Comparison of ENCODE assay signal across 25 cellular contexts in the genomic region with DNA sequence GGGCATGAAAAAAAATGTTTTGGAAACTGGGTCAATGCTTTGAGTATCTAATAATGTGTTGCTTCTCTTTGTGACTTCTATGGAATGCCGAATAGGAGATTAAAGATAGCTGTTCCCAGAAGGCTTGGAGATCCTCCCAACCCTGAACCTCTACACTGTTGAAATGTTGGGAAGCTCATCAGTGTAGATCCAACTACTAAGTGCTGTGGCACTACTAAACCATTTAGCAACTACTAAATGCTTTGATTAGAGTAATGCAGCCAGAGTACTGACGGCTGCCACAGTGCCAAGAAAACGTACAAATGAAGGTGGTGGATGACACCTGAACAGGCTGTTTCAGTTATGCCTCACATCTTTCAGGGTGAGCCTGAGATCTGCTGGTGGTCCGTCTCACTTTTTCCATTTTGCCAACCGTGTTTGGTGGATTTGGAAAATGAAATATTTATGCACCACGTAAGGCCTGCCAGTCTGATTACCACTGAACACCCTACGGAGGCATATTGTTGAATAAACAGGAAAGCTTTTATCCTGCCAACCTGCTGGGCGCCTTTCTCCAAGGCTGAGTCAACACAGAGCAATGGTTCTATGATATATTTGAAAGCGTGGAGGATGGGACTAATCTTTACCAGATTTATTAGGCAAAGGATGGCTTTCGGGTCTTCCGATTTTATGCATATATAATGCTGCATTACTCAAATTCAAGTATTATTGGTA.
DNase-seq lines count a peak whose midpoint lies in the region; ATAC-seq lines count a peak whose summit lies in the region.
"Had no signal": no experiment of that assay in that cellular context is flagged by ENCODE, and none has a peak within 500 bp of the region (broad histone marks: within the 10 kb centered on the region; RNA-seq: fewer than 3 reads in every experiment).

No MANE protein-coding gene starts in this region.

- no peak overlapping the region for H3K9ac ChIP-seq in mesendoderm (ENCODE audit: low read length)
- H3K9ac ChIP-seq: GM23248 had no signal

- no peak overlapping the region for H4K5ac ChIP-seq in mesendoderm (ENCODE audit: low read length)

- H3K36me3 ChIP-seq in mesendoderm (ENCODE audit: control insufficient read depth, insufficient read depth, low read length) = no peaks in the 10 kb centered on the region
- H3K36me3 ChIP-seq: gastroesophageal sphincter, right lobe of liver, thoracic aorta had no signal

- no peak overlapping the region for H3K18ac ChIP-seq in mesendoderm (ENCODE audit: low read length)

- no peak overlapping the region for H2BK15ac ChIP-seq in mesendoderm (replicated peaks; ENCODE audit: low read depth)

- H3K27me3 ChIP-seq in mesendoderm (ENCODE audit: insufficient read depth, low read length, poor library complexity) = no peaks in the 10 kb centered on the region
- H3K27me3 ChIP-seq: gastroesophageal sphincter, right lobe of liver had no signal

- no peak overlapping the region for H2AK5ac ChIP-seq in mesendoderm (ENCODE audit: low read length)

- H3K56ac ChIP-seq in mesendoderm (ENCODE audit: low read length) = no peak overlapping the region

- no peaks in the 10 kb centered on the region for H3K4me1 ChIP-seq in mesendoderm (ENCODE audit: control insufficient read depth, low read depth, low read length)
- H3K4me1 ChIP-seq: right lobe of liver had no signal

- H2BK120ac ChIP-seq in mesendoderm (ENCODE audit: low read depth, low read length) = no peak overlapping the region

- no peak for ATAC-seq in GM19351 (IDR thresholded peaks at IDR 0.05; ENCODE audit: unreplicated experiment)
- ATAC-seq: esophagus mucosa; gastroesophageal sphincter; right lobe of liver; stimulated activated memory B cell treated with anti-CD40 and anti-IgM and Interleukin-4, amounts not matched to agents 10 μg/mL and 1 μg/mL and 100 μg/mL, for 72 hours had no signal

- no peak overlapping the region for H4K8ac ChIP-seq in mesendoderm (ENCODE audit: low read depth, low read length)

- H3K79me1 ChIP-seq in mesendoderm (ENCODE audit: low read length) = no peaks in the 10 kb centered on the region

- no peaks in the 10 kb centered on the region for H3K79me2 ChIP-seq in mesendoderm (ENCODE audit: control insufficient read depth, insufficient read depth, low read length)

- WGBS in mesendoderm (ENCODE audit: extremely low coverage, insufficient coverage, low lambda C conversion rate) = no CpG with 5 or more reads among the region's 11 CpGs

- DNase-seq in COLO668 (lab: John Stamatoyannopoulos, UW; ENCODE audit: unreplicated experiment) = peak; percentile 12
- DNase-seq in NCI-H1092 treated with DMSO at 0.1 percent for 48 hours (lab: John Stamatoyannopoulos, UW) = peak; percentile 92
- DNase-seq in NCI-H510A (lab: John Stamatoyannopoulos, UW) = peak; percentile 4
- DNase-seq in dermis microvascular lymphatic vessel endothelial cell (ENCODE audit: low read depth in 2 of 2) = peak; percentile 15 to 55
- DNase-seq in DMS 273 (lab: John Stamatoyannopoulos, UW; ENCODE audit: unreplicated experiment) = no peak
- no peak for DNase-seq in amniotic stem cell (lab: John Stamatoyannopoulos, UW)
- DNase-seq in mesendoderm = no peak
- DNase-seq: activated CD4-positive, alpha-beta T cell treated with anti-CD3 and anti-CD28 coated beads for 1 hour; activated naive CD4-positive, alpha-beta T cell treated with anti-CD3 and anti-CD28 coated beads, Interleukin-2, amount 10 ng/mL, durations not matched to agents 7 days and 5 days; activated T-cell treated with anti-CD3 and anti-CD28 coated beads, Interleukin-2, amount 50 U/mL, for 48 hours; aorta; cerebellar nuclear complex; DMS79; effector CD8-positive, alpha-beta T cell; GM23248; KBM-7; MV-4-11; NCI-H226; right lobe of liver; SW 1271 had no signal

- no peak overlapping the region for H3K23ac ChIP-seq in mesendoderm (ENCODE audit: low read length)

- H3K4me3 ChIP-seq in mesendoderm (ENCODE audit: low read length) = no peak overlapping the region
- H3K4me3 ChIP-seq: gastroesophageal sphincter, GM23248, right lobe of liver, thoracic aorta had no signal

- H2BK5ac ChIP-seq in mesendoderm (ENCODE audit: low read length) = no peak overlapping the region

- no peak overlapping the region for H3K4me2 ChIP-seq in mesendoderm (ENCODE audit: low read length)

- H3K27ac ChIP-seq in mesendoderm (ENCODE audit: low read depth, low read length) = no peak overlapping the region
- H3K27ac ChIP-seq: gastroesophageal sphincter, GM23248, right lobe of liver, thoracic aorta had no signal

- H3K4ac ChIP-seq in mesendoderm (ENCODE audit: low read depth, low read length) = no peak overlapping the region

Comparison
In these comparisons a context has a peak if more than half of its experiments do, and no peak if none do; other contexts are left out.
1. DNase-seq: peak in COLO668 (single experiment), NCI-H1092 treated with DMSO at 0.1 percent for 48 hours (single experiment), NCI-H510A (single experiment) and dermis microvascular lymphatic vessel endothelial cell (2 of 2); none in DMS 273 (single experiment), amniotic stem cell (single experiment) and mesendoderm (single experiment).